ENCODE assay signal across 9 cellular contexts in the genomic region with DNA sequence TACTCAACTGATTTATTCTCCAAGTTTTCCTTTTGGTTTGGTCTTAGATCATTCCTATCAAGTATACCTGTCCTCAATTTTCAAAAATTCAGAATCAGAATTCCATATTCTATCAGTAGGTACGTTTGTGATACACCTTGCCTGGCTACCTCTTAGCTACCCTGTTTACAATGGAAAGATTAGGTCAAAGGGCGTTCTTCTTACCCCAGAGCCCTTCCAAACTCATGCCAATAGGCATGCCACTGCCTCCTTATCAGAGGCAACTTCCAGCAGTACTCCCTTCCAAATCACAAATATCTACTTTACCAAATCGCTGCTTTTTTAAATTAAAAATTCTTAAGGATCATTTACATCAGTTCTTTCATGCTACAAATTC. TPM values are rescaled to one million over a fixed set of nuclear protein-coding genes. Genes with fewer than 3 reads are reported as not detected.
DNase-seq lines count a peak whose midpoint lies in the region; ATAC-seq, FAIRE-seq and TF ChIP-seq lines count a peak whose summit lies in the region.
"Had no signal": no experiment of that assay in that cellular context is flagged by ENCODE, and none has a peak within 500 bp of the region (broad histone marks: within the 10 kb centered on the region; RNA-seq: fewer than 3 reads in every experiment).

No MANE protein-coding gene starts in this region.

- peaks cover 0 to 31% (median 14%) of the 10 kb centered on the region in 4 donors for H3K36me3 ChIP-seq in sigmoid colon

- H3K27ac ChIP-seq in foreskin keratinocyte, result peak overlapping the region; percentile 78
- H3K27ac ChIP-seq in sigmoid colon, result peak overlapping the region; percentile 91 to 95 (median 94)

- peaks cover 41 to 58% (median 54%) of the 10 kb centered on the region in 3 donors for H3K4me1 Mint-ChIP-seq in T-cell

- TF ChIP-seq EP300 in sigmoid colon (IDR thresholded peaks at IDR 0.05), result no peak

- intact Hi-C loops in sigmoid colon (cut with DNase I), result loop anchor here (1.0 to 10.0 kb wide), 4 partner anchors 51 to 523 kb away; partner anchors contain the start of gene FAM111A

- H3K27me3 ChIP-seq in foreskin keratinocyte (no peaks in the 10 kb centered on the region), sigmoid colon (no peaks in the 10 kb centered on the region)

- H3K4me3 Mint-ChIP-seq in T-cell, result peak overlapping the region; percentile 86 to 94 (median 94)

- in situ Hi-C loops in G401 (cut with HindIII; ENCODE audit: low sequenced_read_pairs), result no loop called here

- peaks cover 27% of the 10 kb centered on the region for H3K36me3 Mint-ChIP-seq in T-cell

- H3K4me3 ChIP-seq in sigmoid colon, result peak overlapping the region; percentile 81 to 96 (median 91)

- 0 out of 2 replicates have a peak, but pooled peaks have one; percentile 2 for TF ChIP-seq POLR2A in GM12891 (IDR thresholded peaks at IDR 0.05; ENCODE audit: low read depth, low read length)
- TF ChIP-seq POLR2A in sigmoid colon (IDR thresholded peaks at IDR 0.05), result no peak

- ATAC-seq in T-cell (replicated peaks in 1 of 4), result no peak
- ATAC-seq in foreskin keratinocyte, result no peak

- POLR2A ChIA-PET in T-cell (lab: Charles Lee), result interaction anchor here in 1 of 2 donors (2.8 kb wide), 1 partner anchor 52 kb away, joined by 45 read pairs; the partner anchor contains the start of gene OSBP

- CTCF ChIA-PET in T-cell (lab: Charles Lee), result no interaction called here

- H3K9me3 ChIP-seq in sigmoid colon, result no peaks in the 10 kb centered on the region

- no peaks in the 10 kb centered on the region for H3K9me3 Mint-ChIP-seq in T-cell

- FAIRE-seq in GM12891 (lab: Jason Lieb, UNC), result no peak

- peaks cover 13% of the 10 kb centered on the region for H3K4me1 ChIP-seq in foreskin keratinocyte
- peaks cover 0 to 41% (median 27%) of the 10 kb centered on the region in 4 donors for H3K4me1 ChIP-seq in sigmoid colon

- H3K27ac Mint-ChIP-seq in T-cell, result peak overlapping the region; percentile 78 to 88

- H3K27me3 Mint-ChIP-seq in T-cell, result no peaks in the 10 kb centered on the region

- DNase-seq in GM12891 (ENCODE audit: insufficient read length, low spot score) (no peak), T-cell (no peak), foreskin keratinocyte (no peak), sigmoid colon (no peak), NCI-H526 (lab: John Stamatoyannopoulos, UW) (no peak), kidney tubule cell (ENCODE audit: low spot score) (no peak), G401 (ENCODE audit: low spot score) (no peak), NCI-H1930 (lab: John Stamatoyannopoulos, UW) (no peak)
- DNase-seq: activated CD8-positive, alpha-beta memory T cell treated with anti-CD3 and anti-CD28 coated beads for 24 hours had no signal

- TF ChIP-seq CTCF in foreskin keratinocyte (conservative IDR thresholded peaks at IDR 0.05), result no peak
- TF ChIP-seq CTCF in sigmoid colon (IDR thresholded peaks at IDR 0.05), result no peak

- WGBS in sigmoid colon, 2 donors, result 6 to 33% methylated on average over 3 of the region's 3 CpGs

TF ChIP-seq in GM12891, 5 proteins besides CTCF, POLR2A, EP300 and RAD21:
- TF ChIP-seq SPI1 (IDR thresholded peaks at IDR 0.05; ENCODE audit: low read depth, low read length) (no peak), POU2F2 (IDR thresholded peaks at IDR 0.05; ENCODE audit: low read depth, low read length) (no peak), TAF1 (IDR thresholded peaks at IDR 0.05; ENCODE audit: low read depth, low read length) (no peak), PAX5 (IDR thresholded peaks at IDR 0.05; ENCODE audit: insufficient read depth, low read length, severe bottlenecking) (no peak), POLR2AphosphoS5 (IDR thresholded peaks at IDR 0.05; ENCODE audit: low read depth, low read length) (no peak)

RNA-seq across cellular contexts. Expression of gene PATL1, which starts 1.0 kb away (rescaled TPM):
- 26.1 TPM for polyA plus RNA-seq in GM12891 (2012; ENCODE audit: low read depth, missing spikeins)
- 10 to 100 TPM; 37.0 to 49.7 (median 41.9) TPM for total RNA-seq in T-cell
- total RNA-seq in foreskin keratinocyte, result 28.2 and 32.3 TPM in 2 replicates
- polyA plus RNA-seq in foreskin keratinocyte, result 17.1 and 20.1 TPM in 2 replicates
- total RNA-seq in sigmoid colon, result 10 to 100 TPM; 11.0 to 16.9 (median 12.3) TPM
- polyA plus RNA-seq in sigmoid colon, result 10 to 100 TPM; 17.4 to 21.2 (median 17.8) TPM
- 11.7 and 23.1 TPM in 2 replicates for total RNA-seq in G401 (2014; rRNA removed; shearing (Covaris generic))

RNA-seq across cellular contexts. Expression of gene OR10V1, which starts 45.8 kb away (rescaled TPM):
- not detected for polyA plus RNA-seq in GM12891 (2012; ENCODE audit: low read depth, missing spikeins)
- total RNA-seq in T-cell, result not detected
- total RNA-seq in foreskin keratinocyte, result not detected in 2 replicates
- polyA plus RNA-seq in foreskin keratinocyte, result not detected in 2 replicates
- not detected for total RNA-seq in sigmoid colon
- polyA plus RNA-seq in sigmoid colon, result not detected
- not detected in 2 replicates for total RNA-seq in G401 (2014; rRNA removed; shearing (Covaris generic))

RNA-seq across cellular contexts. Expression of gene OSBP, which starts 52.2 kb away (rescaled TPM):
- polyA plus RNA-seq in GM12891 (2012; ENCODE audit: low read depth, missing spikeins), result 17.7 TPM
- 10 to 100 TPM; 44.0 to 59.0 (median 46.2) TPM for total RNA-seq in T-cell
- total RNA-seq in foreskin keratinocyte, result 38.1 and 41.1 TPM in 2 replicates
- 13.6 and 14.4 TPM in 2 replicates for polyA plus RNA-seq in foreskin keratinocyte
- 10 to 100 TPM; 27.5 to 41.5 (median 30.0) TPM for total RNA-seq in sigmoid colon
- polyA plus RNA-seq in sigmoid colon, result 10 to 100 TPM; 16.2 to 24.7 (median 17.1) TPM
- 66.3 and 74.1 TPM in 2 replicates for total RNA-seq in G401 (2014; rRNA removed; shearing (Covaris generic))
